ENCODE assay signal across 8 cellular contexts in the genomic region with DNA sequence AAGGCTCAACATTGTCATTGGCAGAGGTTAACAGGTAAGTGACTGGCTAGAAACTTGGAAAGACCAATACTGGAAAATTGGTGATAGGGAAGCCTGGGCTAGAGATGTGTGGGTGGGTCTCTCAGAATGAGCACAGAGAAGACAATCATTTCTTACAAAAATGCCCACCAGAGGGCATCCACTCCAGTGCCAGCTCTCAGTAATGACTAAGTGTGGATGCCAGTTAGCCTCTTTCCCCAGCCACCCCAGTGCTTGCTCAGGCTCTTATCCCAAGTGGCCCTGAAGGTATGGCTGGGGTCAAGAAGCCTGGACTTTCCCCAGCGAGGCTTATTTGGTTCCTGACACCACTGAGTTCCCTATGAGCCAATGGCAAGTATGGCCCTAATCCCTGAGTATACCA.
DNase-seq lines count a peak whose midpoint lies in the region; ATAC-seq and TF ChIP-seq lines count a peak whose summit lies in the region.

No MANE protein-coding gene starts in this region.

- TF ChIP-seq CTCF in parathyroid adenoma (IDR thresholded peaks at IDR 0.05), result peak; percentile 23

- in situ Hi-C loops in T47D (cut with HindIII; ENCODE audit: low pct_unique_long_range_greater_than_20kb, low sequenced_read_pairs), result no loop called here

- no peaks in the 10 kb centered on the region for H3K79me2 ChIP-seq in parathyroid adenoma

- no peaks in the 10 kb centered on the region for H3K9me3 Mint-ChIP-seq in activated naive CD4-positive, alpha-beta T cell treated with anti-CD3 and anti-CD28 coated beads, Interleukin-2, amount 10 ng/mL, durations not matched to agents 7 days and 5 days
- H3K9me3 Mint-ChIP-seq in activated CD4-positive, alpha-beta T cell treated with anti-CD3 and anti-CD28 coated beads, Interleukin-2, amount 10 ng/mL, durations not matched to agents 7 days and 5 days, result no peaks in the 10 kb centered on the region

- peak; percentile 26 for DNase-seq in activated naive CD4-positive, alpha-beta T cell treated with anti-CD3 and anti-CD28 coated beads, Interleukin-2, amount 10 ng/mL, durations not matched to agents 7 days and 5 days
- DNase-seq in activated naive CD4-positive, alpha-beta T cell (lab: John Stamatoyannopoulos, UW), result no peak
- peak; percentile 12 for DNase-seq in Jurkat, Clone E6-1 (ENCODE audit: low read depth, low spot score)
- DNase-seq in T47D (ENCODE audit: low read depth in 1 of 2, low spot score in 1 of 2) (peak; percentile 13 to 59), OCI-M2 (lab: John Stamatoyannopoulos, UW; ENCODE audit: unreplicated experiment) (no peak)
- no peak for DNase-seq in activated CD4-positive, alpha-beta T cell treated with anti-CD3 and anti-CD28 coated beads, Interleukin-2, amount 10 ng/mL, durations not matched to agents 7 days and 5 days

- no peaks in the 10 kb centered on the region for H3K36me3 Mint-ChIP-seq in activated naive CD4-positive, alpha-beta T cell treated with anti-CD3 and anti-CD28 coated beads, Interleukin-2, amount 10 ng/mL, durations not matched to agents 7 days and 5 days
- no peaks in the 10 kb centered on the region for H3K36me3 Mint-ChIP-seq in activated CD4-positive, alpha-beta T cell treated with anti-CD3 and anti-CD28 coated beads, Interleukin-2, amount 10 ng/mL, durations not matched to agents 7 days and 5 days (ENCODE audit: low read depth)

- no peak overlapping the region for H3K4me3 Mint-ChIP-seq in activated naive CD4-positive, alpha-beta T cell treated with anti-CD3 and anti-CD28 coated beads, Interleukin-2, amount 10 ng/mL, durations not matched to agents 7 days and 5 days
- H3K4me3 Mint-ChIP-seq in activated CD4-positive, alpha-beta T cell treated with anti-CD3 and anti-CD28 coated beads, Interleukin-2, amount 10 ng/mL, durations not matched to agents 7 days and 5 days, result no peak overlapping the region

- no peaks in the 10 kb centered on the region for H3K4me1 Mint-ChIP-seq in activated naive CD4-positive, alpha-beta T cell treated with anti-CD3 and anti-CD28 coated beads, Interleukin-2, amount 10 ng/mL, durations not matched to agents 7 days and 5 days
- no peaks in the 10 kb centered on the region for H3K4me1 Mint-ChIP-seq in activated CD4-positive, alpha-beta T cell treated with anti-CD3 and anti-CD28 coated beads, Interleukin-2, amount 10 ng/mL, durations not matched to agents 7 days and 5 days

- H3K4me2 ChIP-seq in parathyroid adenoma (ENCODE audit: low read length), result no peak overlapping the region

- no peaks in the 10 kb centered on the region for H3K36me3 ChIP-seq in parathyroid adenoma (ENCODE audit: control insufficient read depth, insufficient read depth, low read length)

- CTCF ChIA-PET in activated naive CD4-positive, alpha-beta T cell treated with anti-CD3 and anti-CD28 coated beads, Interleukin-2, amount 10 ng/mL, durations not matched to agents 7 days and 5 days (lab: Charles Lee), result no interaction called here
- CTCF ChIA-PET in activated CD4-positive, alpha-beta T cell treated with anti-CD3 and anti-CD28 coated beads, Interleukin-2, amount 10 ng/mL, durations not matched to agents 7 days and 5 days (lab: Charles Lee), result interaction anchor here (0.6 kb wide), 1 partner anchor 9 kb away, joined by 4 read pairs; no protein-coding TSS in a partner anchor

- H3K27ac Mint-ChIP-seq in activated naive CD4-positive, alpha-beta T cell treated with anti-CD3 and anti-CD28 coated beads, Interleukin-2, amount 10 ng/mL, durations not matched to agents 7 days and 5 days, result no peak overlapping the region
- no peak overlapping the region for H3K27ac Mint-ChIP-seq in activated CD4-positive, alpha-beta T cell treated with anti-CD3 and anti-CD28 coated beads, Interleukin-2, amount 10 ng/mL, durations not matched to agents 7 days and 5 days

- no peak for ATAC-seq in GM19397 (IDR thresholded peaks at IDR 0.05; ENCODE audit: unreplicated experiment)

- no peaks in the 10 kb centered on the region for H3K9me3 ChIP-seq in parathyroid adenoma (ENCODE audit: control insufficient read depth, low read length)

- H3K4me1 ChIP-seq in parathyroid adenoma, result no peaks in the 10 kb centered on the region

- H2AFZ ChIP-seq in parathyroid adenoma, result no peak overlapping the region

- no peak overlapping the region for H3K27ac ChIP-seq in parathyroid adenoma

- H3K27me3 Mint-ChIP-seq in activated naive CD4-positive, alpha-beta T cell treated with anti-CD3 and anti-CD28 coated beads, Interleukin-2, amount 10 ng/mL, durations not matched to agents 7 days and 5 days, result peaks cover 7% of the 10 kb centered on the region
- H3K27me3 Mint-ChIP-seq in activated CD4-positive, alpha-beta T cell treated with anti-CD3 and anti-CD28 coated beads, Interleukin-2, amount 10 ng/mL, durations not matched to agents 7 days and 5 days, result peaks cover 4% of the 10 kb centered on the region

- H3K9ac ChIP-seq in parathyroid adenoma, result no peak overlapping the region

- POLR2A ChIA-PET in activated CD4-positive, alpha-beta T cell treated with anti-CD3 and anti-CD28 coated beads, Interleukin-2, amount 10 ng/mL, durations not matched to agents 7 days and 5 days (lab: Charles Lee), result no interaction called here

- no peaks in the 10 kb centered on the region for H3K27me3 ChIP-seq in parathyroid adenoma (ENCODE audit: control insufficient read depth, insufficient read depth, low read length)

- no peak overlapping the region for H3K4me3 ChIP-seq in Jurkat, Clone E6-1 (ENCODE audit: low read length)
- H3K4me3 ChIP-seq in parathyroid adenoma (ENCODE audit: low read depth, low read length), result no peak overlapping the region

Comparison
In these comparisons a context has a peak if more than half of its experiments do, and no peak if none do; other contexts are left out.
1. DNase-seq: peak in activated naive CD4-positive, alpha-beta T cell treated with anti-CD3 and anti-CD28 coated beads, Interleukin-2, amount 10 ng/mL, durations not matched to agents 7 days and 5 days (single experiment), Jurkat, Clone E6-1 (single experiment) and T47D (2 of 2); none in activated naive CD4-positive, alpha-beta T cell (0 of 4), OCI-M2 (single experiment) and activated CD4-positive, alpha-beta T cell treated with anti-CD3 and anti-CD28 coated beads, Interleukin-2, amount 10 ng/mL, durations not matched to agents 7 days and 5 days (single experiment).